9 cellular contexts compared by ENCODE assay signal in genomic region chr11:107689317-107690202, GRCh38. TPM values are rescaled to one million over a fixed set of nuclear protein-coding genes. Genes with fewer than 3 reads are reported as not detected.
A peak's percentile ranks its signal among the peaks of the same experiment; 100 is the strongest.
DNase-seq lines count a peak whose midpoint lies in the region; TF ChIP-seq lines count a peak whose summit lies in the region.
"Had no signal": no experiment of that assay in that cellular context is flagged by ENCODE, and none has a peak within 500 bp of the region (broad histone marks: within the 10 kb centered on the region; RNA-seq: fewer than 3 reads in every experiment).

No MANE protein-coding gene starts in this region.

- H3K9me3 ChIP-seq in adrenal gland (replicated peaks in 1 of 3) (no peaks in the 10 kb centered on the region), left ventricle myocardium inferior (replicated peaks) (no peaks in the 10 kb centered on the region), sigmoid colon (no peaks in the 10 kb centered on the region)

- 43 to 45% (median 45%) methylated on average over 11 of the region's 11 CpGs for WGBS in adrenal gland, 4 donors
- 41 to 50% methylated on average over 11 of the region's 11 CpGs for WGBS in sigmoid colon, 2 donors

- peak; percentile 48 to 76 (median 74) for TF ChIP-seq CTCF in adrenal gland (IDR thresholded peaks at IDR 0.05)
- TF ChIP-seq CTCF in left ventricle myocardium inferior (IDR thresholded peaks at IDR 0.05; ENCODE audit: borderline replicate concordance): peak; percentile 71
- TF ChIP-seq CTCF in sigmoid colon (IDR thresholded peaks at IDR 0.05): peak; percentile 44 to 63 (median 50)

- H3K4me3 ChIP-seq in adrenal gland (no peak overlapping the region), left ventricle myocardium inferior (no peak overlapping the region), sigmoid colon (no peak overlapping the region)

- no peak for TF ChIP-seq EP300 in sigmoid colon (IDR thresholded peaks at IDR 0.05)

- DNase-seq in DMS 273 treated with DMSO at 0.1 percent for 48 hours (lab: John Stamatoyannopoulos, UW) (peak; percentile 14), H4 (ENCODE audit: low spot score) (peak; percentile 35), NCI-H1092 (lab: John Stamatoyannopoulos, UW) (peak; percentile 41), SW 1271 (lab: John Stamatoyannopoulos, UW) (peak; percentile 36 to 80), adrenal gland (peak; percentile 75 to 91 (median 79)), left ventricle myocardium inferior (peak; percentile 42), sigmoid colon (peak; percentile 80), NCI-H2107 treated with DMSO at 0.1 percent for 48 hours (lab: John Stamatoyannopoulos, UW; ENCODE audit: unreplicated experiment) (no peak)

- TF ChIP-seq POLR2A in adrenal gland (IDR thresholded peaks at IDR 0.05) (no peak), sigmoid colon (IDR thresholded peaks at IDR 0.05) (no peak)

- intact Hi-C loops in adrenal gland (cut with DNase I): loop anchor here (5.0 kb wide), 1 partner anchor 112 kb away; no protein-coding TSS in a partner anchor
- intact Hi-C loops in left ventricle myocardium inferior (cut with micrococcal nuclease): loop anchor here (5.0 kb wide), 1 partner anchor 112 kb away; no protein-coding TSS in a partner anchor
- intact Hi-C loops in sigmoid colon (cut with DNase I): loop anchor here (5.0 kb wide), 2 partner anchors 112 to 127 kb away; no protein-coding TSS in a partner anchor

- H3K4me1 ChIP-seq in adrenal gland (replicated peaks in 1 of 2) (no peaks in the 10 kb centered on the region), left ventricle myocardium inferior (peaks cover 7% of the 10 kb centered on the region), sigmoid colon (peaks cover 0 to 8% (median 0%) of the 10 kb centered on the region in 4 donors)

- H3K27me3 ChIP-seq in adrenal gland (peaks cover 8% of the 10 kb centered on the region), left ventricle myocardium inferior (ENCODE audit: low read depth) (peaks cover 39% of the 10 kb centered on the region), sigmoid colon (no peaks in the 10 kb centered on the region)

- H3K36me3 ChIP-seq in adrenal gland (replicated peaks in 1 of 2): no peaks in the 10 kb centered on the region
- H3K36me3 ChIP-seq in left ventricle myocardium inferior: no peaks in the 10 kb centered on the region
- no peaks in the 10 kb centered on the region for H3K36me3 ChIP-seq in sigmoid colon

- no peak overlapping the region for H3K27ac ChIP-seq in adrenal gland
- H3K27ac ChIP-seq in left ventricle myocardium inferior (replicated peaks): no peak overlapping the region
- no peak overlapping the region for H3K27ac ChIP-seq in sigmoid colon

RNA-seq across cellular contexts. Expression of gene SLN, which starts 22.3 kb away (rescaled TPM):
- total RNA-seq in H4 (2014; rRNA removed; shearing (Covaris generic)): 1.9 TPM in 1 of 2 replicates, not detected in the other
- total RNA-seq in adrenal gland (1 to 10 TPM in 2 of 8 donors, not detected in 6; 1.1 to 3.2 TPM), left ventricle myocardium inferior (64.0 TPM), sigmoid colon (not detected)
- polyA plus RNA-seq in adrenal gland (10 to 100 TPM in 1 of 3 donors, 1 to 10 TPM in 2; 1.8 to 13.0 (median 5.3) TPM), sigmoid colon (not detected)
- total RNA-seq: activated CD8-positive, alpha-beta memory T cell treated with anti-CD3 and anti-CD28 coated beads for 36 hours had no signal

Comparison
In these comparisons a context has a peak if more than half of its experiments do, and no peak if none do; other contexts are left out.
1. RNA of gene SLN, which starts 22.3 kb away (total RNA-seq): 64.0 TPM in left ventricle myocardium inferior (single experiment); 1.9 TPM in H4, 1.1 to 3.2 TPM in adrenal gland and not detected in sigmoid colon; every median in the first group is over 10 times any median in the second.
2. Peak in every context shown above with its lines, with median percentiles within 50 percentile points of each other: CTCF ChIP-seq.